1 cellular context compared by ENCODE assay signal in genomic region chr16:14629612-14629918, GRCh38.
TF ChIP-seq lines count a peak whose summit lies in the region.

No MANE protein-coding gene starts in this region.

TF ChIP-seq in GM23338, 12 proteins besides CTCF, POLR2A, EP300 and RAD21 (continued from another document):
- TF ChIP-seq ZNF462 (CRISPR knock-in tag; IDR thresholded peaks at IDR 0.05) (no peak), POLR2AphosphoS5 (IDR thresholded peaks at IDR 0.05; ENCODE audit: low read depth) (no peak), CREB1 (CRISPR knock-in tag; IDR thresholded peaks at IDR 0.05; ENCODE audit: low read depth) (no peak), ZNF331 (CRISPR knock-in tag; IDR thresholded peaks at IDR 0.05; ENCODE audit: low read depth) (no peak), REST (IDR thresholded peaks at IDR 0.05; ENCODE audit: unreplicated experiment) (no peak), ZNF114 (CRISPR knock-in tag; IDR thresholded peaks at IDR 0.05) (no peak), NANOG (IDR thresholded peaks at IDR 0.05; ENCODE audit: borderline replicate concordance) (no peak), JUNB (IDR thresholded peaks at IDR 0.05; ENCODE audit: unreplicated experiment) (no peak), ETS1 (IDR thresholded peaks at IDR 0.05) (no peak)
